ENCODE assay signal across 8 cellular contexts in the genomic region with DNA sequence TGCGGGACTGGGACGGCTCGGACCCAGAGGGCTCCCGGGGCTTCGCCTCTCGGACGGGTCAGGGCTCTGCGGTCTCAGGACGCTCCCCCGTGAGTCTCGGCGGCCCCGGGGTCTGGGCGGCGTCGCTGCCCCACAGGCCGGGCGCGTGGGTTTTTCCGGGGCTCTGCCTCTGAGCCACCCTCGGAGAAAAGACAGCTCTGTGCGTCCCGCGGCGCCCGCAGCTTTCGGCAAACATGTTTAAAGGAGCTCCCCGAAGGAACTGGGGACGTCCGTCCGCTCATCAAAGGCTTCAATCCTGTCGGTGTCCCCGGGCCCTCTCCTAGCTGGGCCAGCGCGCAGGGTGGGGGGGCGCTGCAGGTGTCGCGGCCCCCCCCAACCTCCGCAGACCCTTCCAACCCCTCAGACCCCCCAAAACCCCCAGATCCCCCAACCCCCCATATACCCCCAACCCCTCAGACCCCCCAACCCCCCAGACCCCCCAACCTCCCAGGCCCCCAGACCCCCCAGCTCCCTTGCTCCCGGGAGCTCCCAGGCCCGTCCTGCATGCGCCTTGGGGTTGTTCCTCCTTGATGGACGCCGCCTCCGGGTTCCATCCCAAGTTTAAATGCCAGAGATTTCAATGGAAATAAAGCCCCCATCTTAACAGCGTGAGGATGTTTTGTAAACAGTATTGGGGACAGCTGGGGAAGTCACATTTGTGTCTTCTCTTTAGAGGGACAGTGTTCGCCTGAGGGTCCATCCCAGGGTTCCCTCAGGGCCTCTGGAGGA. TPM values are rescaled to one million over a fixed set of nuclear protein-coding genes. Genes with fewer than 3 reads are reported as not detected.
DNase-seq lines count a peak whose midpoint lies in the region.

No MANE protein-coding gene starts in this region.

- peaks cover 0 to 9% of the 10 kb centered on the region in 2 donors for H3K36me3 ChIP-seq in muscle layer of duodenum (ENCODE audit: control insufficient read depth in 1 of 2, insufficient read depth in 2 of 2, low read length in 2 of 2)

- peaks cover 0 to 6% of the 10 kb centered on the region in 2 donors for H3K9me3 ChIP-seq in muscle layer of duodenum (ENCODE audit: control insufficient read depth in 1 of 2, low read length in 2 of 2)

- H3K4me3 ChIP-seq in muscle layer of duodenum (ENCODE audit: low read depth in 1 of 2, low read length in 2 of 2), result peak overlapping the region; percentile 7 to 85

- H3K27me3 ChIP-seq in muscle layer of duodenum (ENCODE audit: low read depth, low read length), result peaks cover 5% of the 10 kb centered on the region

- DNase-seq in NCI-H345 (lab: John Stamatoyannopoulos, UW), result peak; percentile 14
- no peak for DNase-seq in NCI-H345 treated with DMSO at 0.1 percent for 48 hours (lab: John Stamatoyannopoulos, UW; ENCODE audit: unreplicated experiment)
- peak; percentile 29 for DNase-seq in T follicular helper cell (ENCODE audit: low read depth)
- DNase-seq in dermis blood vessel endothelial cell, result peak; percentile 22
- no peak for DNase-seq in SW 1271 (lab: John Stamatoyannopoulos, UW)
- no peak for DNase-seq in NCI-H187 treated with DMSO at 0.1 percent for 48 hours (lab: John Stamatoyannopoulos, UW)
- no peak for DNase-seq in kidney glomerular epithelial cell (lab: John Stamatoyannopoulos, UW)

- H3K27ac ChIP-seq in muscle layer of duodenum (ENCODE audit: low read length), result no peak overlapping the region

- peaks cover 0 to 16% of the 10 kb centered on the region in 2 donors for H3K4me1 ChIP-seq in muscle layer of duodenum (ENCODE audit: control insufficient read depth in 1 of 2, insufficient read depth in 2 of 2, low read length in 2 of 2)

RNA-seq across cellular contexts. Expression of a gene that starts 1.0 kb away (rescaled TPM):
- total RNA-seq in dermis blood vessel endothelial cell, result 11.4 and 11.7 TPM in 2 replicates

RNA-seq across cellular contexts. Expression of a gene that starts 42.8 kb away (rescaled TPM):
- total RNA-seq in dermis blood vessel endothelial cell, result not detected in 2 replicates

RNA-seq across cellular contexts. Expression of a gene that starts 56.8 kb away (rescaled TPM):
- total RNA-seq in dermis blood vessel endothelial cell, result not detected in 2 replicates

Comparison
In these comparisons a context has a peak if more than half of its experiments do, and no peak if none do; other contexts are left out.
1. DNase-seq: peak in NCI-H345 (single experiment), T follicular helper cell (single experiment) and dermis blood vessel endothelial cell (single experiment); none in NCI-H345 treated with DMSO at 0.1 percent for 48 hours (single experiment), SW 1271 (0 of 2), NCI-H187 treated with DMSO at 0.1 percent for 48 hours (single experiment) and kidney glomerular epithelial cell (single experiment).